Comparison of ENCODE assay signal across 7 cellular contexts in the genomic region with DNA sequence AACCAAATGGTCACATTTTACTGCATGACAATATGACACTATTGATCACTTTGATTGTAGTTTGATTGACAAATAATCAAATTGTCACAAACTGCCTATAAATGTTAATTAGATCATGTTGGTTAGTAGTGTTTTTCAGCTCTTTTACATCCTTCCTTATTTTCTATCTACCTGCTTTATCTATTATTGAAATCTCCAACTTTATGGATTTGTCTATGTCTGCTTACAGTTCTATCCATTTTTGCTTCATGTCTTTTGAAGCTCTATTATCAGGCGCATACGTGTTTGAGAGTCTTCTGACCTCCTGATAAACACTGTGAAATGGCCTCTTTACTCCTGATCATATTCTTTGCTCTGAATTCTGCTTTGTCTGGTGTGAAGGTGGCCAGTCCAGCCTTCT.
"Had no signal": no experiment of that assay in that cellular context is flagged by ENCODE, and none has a peak within 500 bp of the region (broad histone marks: within the 10 kb centered on the region; RNA-seq: fewer than 3 reads in every experiment).

No MANE protein-coding gene starts in this region.

- H3K4me2 ChIP-seq: KMS-11 had no signal

- FAIRE-seq: HepG2, HTR-8/SVneo had no signal

- ATAC-seq: HepG2 had no signal

- H3K27ac ChIP-seq: HL-60, KMS-11 had no signal

- DNase-seq: IMR-90, KBM-7, KG1 had no signal

- H3K9ac ChIP-seq: KMS-11 had no signal
